8 cellular contexts compared by ENCODE assay signal in genomic region chr5:16464664-16465543, GRCh38. TPM values are rescaled to one million over a fixed set of nuclear protein-coding genes. Genes with fewer than 3 reads are reported as not detected.
A peak's percentile ranks its signal among the peaks of the same experiment; 100 is the strongest.
DNase-seq lines count a peak whose midpoint lies in the region; TF ChIP-seq lines count a peak whose summit lies in the region.

No MANE protein-coding gene starts in this region.

- POLR2A ChIA-PET in OCI-LY7 (lab: Charles Lee): interaction anchor here (0.6 to 1.4 kb wide), 4 partner anchors 11 to 1790 kb away, joined by 3 to 4 read pairs (median 3); no protein-coding TSS in a partner anchor

- peak overlapping the region; percentile 88 for H3K4me2 ChIP-seq in OCI-LY7 (ENCODE audit: low read length)

- H3K27ac Mint-ChIP-seq in mesothelial cell of epicardium: peak overlapping the region; percentile 96

- no peaks in the 10 kb centered on the region for H3K9me3 ChIP-seq in OCI-LY7 (ENCODE audit: low read length)
- no peaks in the 10 kb centered on the region for H3K9me3 ChIP-seq in duodenal mucosa (ENCODE audit: control insufficient read depth in 1 of 2, low read length in 2 of 2)

- H3K4me3 ChIP-seq in OCI-LY7 (ENCODE audit: low read depth, low read length, poor library complexity, severe bottlenecking) (peak overlapping the region; percentile 99), duodenal mucosa (ENCODE audit: low read depth in 1 of 2, low read length in 2 of 2) (peak overlapping the region; percentile 100)

- H3K27me3 ChIP-seq in duodenal mucosa (ENCODE audit: control insufficient read depth in 1 of 2, insufficient read depth in 2 of 2, low read length in 2 of 2): no peaks in the 10 kb centered on the region

- peak; percentile 33 for DNase-seq in OCI-LY7 (ENCODE audit: low spot score)
- DNase-seq in mesothelial cell of epicardium (ENCODE audit: low spot score in 2 of 2, unreplicated experiment in 2 of 2): no peak
- no peak for DNase-seq in hippocampal formation (lab: John Stamatoyannopoulos, UW)
- no peak for DNase-seq in putamen (ENCODE audit: low spot score)
- DNase-seq in middle frontal gyrus (ENCODE audit: extremely low spot score, low spot score): no peak
- no peak for DNase-seq in NCI-H2227 treated with DMSO at 0.1 percent for 48 hours (lab: John Stamatoyannopoulos, UW)

- peaks cover 40% of the 10 kb centered on the region for H3K36me3 ChIP-seq in OCI-LY7 (ENCODE audit: insufficient read depth, low read length)
- H3K36me3 ChIP-seq in duodenal mucosa (ENCODE audit: control insufficient read depth in 1 of 2, insufficient read depth in 2 of 2, low read length in 2 of 2): peaks cover 28 to 34% of the 10 kb centered on the region in 2 donors

- H4K20me1 ChIP-seq in OCI-LY7 (ENCODE audit: insufficient read depth, low read length): peaks cover 24% of the 10 kb centered on the region

- intact Hi-C loops in OCI-LY7 (cut with micrococcal nuclease; ENCODE audit: unreplicated experiment): loop anchor here (2.0 to 10.0 kb wide), 2 partner anchors 86 to 1800 kb away; partner anchors contain the start of gene OTULIN

- H3K4me1 ChIP-seq in OCI-LY7 (ENCODE audit: insufficient read depth, low read length, poor library complexity, severe bottlenecking) (peaks cover 35% of the 10 kb centered on the region), duodenal mucosa (ENCODE audit: control insufficient read depth in 1 of 2, insufficient read depth in 2 of 2, low read length in 2 of 2) (peaks cover 55 to 57% of the 10 kb centered on the region in 2 donors)

- peak overlapping the region; percentile 93 for H3K4me3 Mint-ChIP-seq in mesothelial cell of epicardium

- peaks cover 12% of the 10 kb centered on the region for H3K36me3 Mint-ChIP-seq in mesothelial cell of epicardium

- H2AFZ ChIP-seq in OCI-LY7 (ENCODE audit: low read length): peak overlapping the region; percentile 90

- H3K27me3 Mint-ChIP-seq in mesothelial cell of epicardium (ENCODE audit: low read depth): no peaks in the 10 kb centered on the region

- H3K4me1 Mint-ChIP-seq in mesothelial cell of epicardium: peaks cover 42% of the 10 kb centered on the region

- peak; percentile 26 for TF ChIP-seq CTCF in GM12873 (IDR thresholded peaks at IDR 0.05; ENCODE audit: insufficient read depth, low read depth, low read length, missing control alignments)
- peak; percentile 23; the same call in 1 of the 2 replicates for TF ChIP-seq CTCF in OCI-LY7 (conservative IDR thresholded peaks at IDR 0.05; ENCODE audit: low read length)
- TF ChIP-seq CTCF in mesothelial cell of epicardium (IDR thresholded peaks at IDR 0.05; ENCODE audit: unreplicated experiment): no peak

- CTCF ChIA-PET in OCI-LY7 (lab: Charles Lee; ENCODE audit: unreplicated experiment): no interaction called here

- peaks cover 53% of the 10 kb centered on the region for H3K79me2 ChIP-seq in OCI-LY7 (ENCODE audit: insufficient read depth, low read depth, low read length)

- H3K27ac ChIP-seq in OCI-LY7 (ENCODE audit: low read depth, low read length, poor library complexity, severe bottlenecking) (no peak overlapping the region), duodenal mucosa (ENCODE audit: low read depth, low read length) (peak overlapping the region; percentile 65)

- TSS peak; percentile 72 for BruUV-seq in OCI-LY7 (replicated peaks; lab: Mats Ljungman, UMichigan)

- no peaks in the 10 kb centered on the region for H3K9me3 Mint-ChIP-seq in mesothelial cell of epicardium

- no peaks in the 10 kb centered on the region for H3K9me2 ChIP-seq in OCI-LY7 (ENCODE audit: insufficient read depth, low read length)

- H3K9ac ChIP-seq in duodenal mucosa (ENCODE audit: low read depth in 1 of 2, low read length in 2 of 2): peak overlapping the region; percentile 84 to 94

RNA-seq across cellular contexts. Expression of gene ZNF622, which starts 0.7 kb away (rescaled TPM):
- total RNA-seq in OCI-LY7 (2014; rRNA removed; shearing (Covaris generic)): 25.7 and 30.5 TPM in 2 replicates
- total RNA-seq in OCI-LY7 (2022) (28.3 and 32.9 TPM in 2 replicates), mesothelial cell of epicardium (24.2 to 25.5 TPM (median 25.1 TPM) in 3 replicates)
